Comparison of ENCODE assay signal across 7 cellular contexts in the genomic region with DNA sequence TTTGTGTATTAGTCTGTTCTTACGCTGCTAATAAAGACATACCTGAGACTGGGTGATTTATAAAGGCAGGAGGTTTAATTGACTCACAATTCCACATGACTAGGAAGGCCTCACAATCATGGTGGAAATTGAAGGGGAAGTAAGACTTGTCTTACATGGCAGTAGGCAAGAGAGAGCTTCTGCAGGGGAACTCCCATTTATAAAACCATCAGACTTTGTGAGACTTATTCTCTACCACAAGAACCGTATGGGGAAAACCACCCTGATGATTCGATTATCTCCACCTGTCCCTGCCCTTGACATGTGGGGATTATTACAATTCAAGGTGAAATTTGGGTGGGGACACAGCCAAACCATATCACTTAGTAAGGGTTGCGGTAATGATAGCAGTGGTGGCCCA.
"Had no signal": no experiment of that assay in that cellular context is flagged by ENCODE, and none has a peak within 500 bp of the region (broad histone marks: within the 10 kb centered on the region; RNA-seq: fewer than 3 reads in every experiment).

No MANE protein-coding gene starts in this region.

- H3K4me1 Mint-ChIP-seq: IgD-negative memory B cell had no signal

- H3K4me3 Mint-ChIP-seq: IgD-negative memory B cell had no signal

- ATAC-seq: HepG2 had no signal

- H3K27ac Mint-ChIP-seq: IgD-negative memory B cell had no signal

- DNase-seq: GM23248, GOT3, HCEC 1CT, KBM-7 had no signal

- H2AFZ ChIP-seq: GM23248 had no signal

- H3K27ac ChIP-seq: GM23248, HL-60 had no signal

- H3K9ac ChIP-seq: GM23248 had no signal

- H3K4me3 ChIP-seq: GM23248 had no signal

- H3K36me3 Mint-ChIP-seq: IgD-negative memory B cell had no signal

- H3K9me3 Mint-ChIP-seq: IgD-negative memory B cell had no signal

- H3K27me3 Mint-ChIP-seq: IgD-negative memory B cell had no signal

- FAIRE-seq: HepG2 had no signal
